ENCODE assay signal across 20 cellular contexts in the genomic region with DNA sequence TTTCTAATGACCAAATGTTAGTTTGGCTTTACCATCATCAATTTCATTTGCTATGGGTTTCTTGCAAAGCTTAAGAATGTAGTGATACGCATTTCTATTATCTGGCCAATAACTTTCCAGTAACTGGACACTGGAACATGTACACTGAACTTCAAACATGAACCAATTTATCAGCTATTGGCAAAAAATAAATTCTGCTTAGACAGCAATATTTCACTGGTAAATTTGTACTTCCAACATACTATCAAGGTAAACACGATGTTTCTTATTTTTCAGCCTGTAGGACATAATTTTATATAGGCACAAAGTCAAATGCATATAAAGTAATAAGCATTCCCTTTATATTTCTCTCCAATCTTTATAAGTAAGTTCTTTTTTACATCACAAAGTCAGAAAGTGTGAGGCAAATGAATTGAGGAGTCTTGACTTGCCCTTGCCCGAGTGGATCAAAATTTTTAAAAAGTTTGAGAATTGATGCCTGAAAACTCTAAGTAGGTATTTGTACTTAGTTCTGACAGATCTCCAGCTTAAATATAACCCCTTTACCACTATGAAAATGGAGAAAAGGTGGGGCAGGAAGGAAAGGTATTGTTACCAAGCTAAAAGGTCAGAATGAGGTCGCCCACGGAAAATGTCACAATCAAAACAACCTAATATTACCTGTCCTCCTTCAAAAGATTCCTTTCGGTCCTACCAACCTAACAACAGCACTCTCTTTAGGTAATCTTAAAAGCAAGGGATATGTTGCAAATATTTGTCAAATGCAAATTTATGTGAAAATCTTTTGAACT. TPM values are rescaled to one million over a fixed set of nuclear protein-coding genes. Genes with fewer than 3 reads are reported as not detected.
DNase-seq lines count a peak whose midpoint lies in the region; ATAC-seq lines count a peak whose summit lies in the region.
"Had no signal": no experiment of that assay in that cellular context is flagged by ENCODE, and none has a peak within 500 bp of the region (broad histone marks: within the 10 kb centered on the region; RNA-seq: fewer than 3 reads in every experiment).

No MANE protein-coding gene starts in this region.

- H3K9me3 ChIP-seq in CD8-positive, alpha-beta memory T cell (ENCODE audit: low read length) = no peaks in the 10 kb centered on the region
- H3K9me3 ChIP-seq in mesenchymal stem cell (ENCODE audit: control insufficient read depth, low read length) = no peaks in the 10 kb centered on the region
- H3K9me3 ChIP-seq: BE2C, heart right ventricle, mucosa of descending colon, SK-N-SH had no signal

- H2BK5ac ChIP-seq in mesenchymal stem cell (ENCODE audit: low read depth, low read length, poor library complexity, severe bottlenecking) = no peak overlapping the region

- peaks cover 44% of the 10 kb centered on the region for H3K36me3 ChIP-seq in CD8-positive, alpha-beta memory T cell (ENCODE audit: insufficient read depth, low read length)
- peaks cover 22 to 81% of the 10 kb centered on the region in 2 experiments for H3K36me3 ChIP-seq in mesenchymal stem cell (ENCODE audit: control insufficient read depth in 1 of 2, insufficient read depth in 2 of 2, low read depth in 1 of 2, low read length in 2 of 2)

- H3K27me3 Mint-ChIP-seq in activated CD4-positive, alpha-beta T cell treated with anti-CD3 and anti-CD28 coated beads, Interleukin-2, amount 10 ng/mL, durations not matched to agents 24 days and 14 days = no peaks in the 10 kb centered on the region
- no peaks in the 10 kb centered on the region for H3K27me3 Mint-ChIP-seq in CD8-positive, alpha-beta memory T cell
- no peaks in the 10 kb centered on the region for H3K27me3 Mint-ChIP-seq in activated T-helper 17 cell treated with anti-CD3 and anti-CD28 coated beads, Interleukin-2, amount 50 U/mL, for 72 hours
- H3K27me3 Mint-ChIP-seq: brain had no signal

- intact Hi-C loops in activated CD4-positive, alpha-beta T cell treated with anti-CD3 and anti-CD28 coated beads, Interleukin-2, amount 10 ng/mL, durations not matched to agents 24 days and 14 days (cut with micrococcal nuclease) = no loop called here

- peaks cover 15% of the 10 kb centered on the region for H3K4me1 Mint-ChIP-seq in activated CD4-positive, alpha-beta T cell treated with anti-CD3 and anti-CD28 coated beads, Interleukin-2, amount 10 ng/mL, durations not matched to agents 24 days and 14 days
- peaks cover 37 to 58% (median 43%) of the 10 kb centered on the region in 3 donors for H3K4me1 Mint-ChIP-seq in CD8-positive, alpha-beta memory T cell
- peaks cover 25% of the 10 kb centered on the region for H3K4me1 Mint-ChIP-seq in activated T-helper 17 cell treated with anti-CD3 and anti-CD28 coated beads, Interleukin-2, amount 50 U/mL, for 72 hours
- H3K4me1 Mint-ChIP-seq: brain had no signal

- no peak overlapping the region for H4K8ac ChIP-seq in mesenchymal stem cell (ENCODE audit: low read length)

- H3K27ac ChIP-seq in CD8-positive, alpha-beta memory T cell (ENCODE audit: low read depth, low read length) = no peak overlapping the region
- peak overlapping the region; percentile 17 for H3K27ac ChIP-seq in mesenchymal stem cell (ENCODE audit: low read length, poor library complexity, severe bottlenecking)

- no peaks in the 10 kb centered on the region for H3K27me3 ChIP-seq in CD8-positive, alpha-beta memory T cell (ENCODE audit: insufficient read depth, low read length, poor library complexity, severe bottlenecking)
- no peaks in the 10 kb centered on the region for H3K27me3 ChIP-seq in mesenchymal stem cell (ENCODE audit: control insufficient read depth in 1 of 2, insufficient read depth in 1 of 2, low read length in 2 of 2)
- H3K27me3 ChIP-seq: BE2C, heart right ventricle had no signal

- no peak overlapping the region for H3K4me2 ChIP-seq in mesenchymal stem cell (ENCODE audit: low read length, poor library complexity, severe bottlenecking)
- H3K4me2 ChIP-seq: SK-N-SH had no signal

- H3K4me3 Mint-ChIP-seq in activated CD4-positive, alpha-beta T cell treated with anti-CD3 and anti-CD28 coated beads, Interleukin-2, amount 10 ng/mL, durations not matched to agents 24 days and 14 days = no peak overlapping the region
- H3K4me3 Mint-ChIP-seq in CD8-positive, alpha-beta memory T cell = peak overlapping the region in 5 of 7 donors; percentile 7 to 69 (median 43)
- H3K4me3 Mint-ChIP-seq in activated T-helper 17 cell treated with anti-CD3 and anti-CD28 coated beads, Interleukin-2, amount 50 U/mL, for 72 hours = peak overlapping the region; percentile 58
- H3K4me3 Mint-ChIP-seq: brain, HFFc6 had no signal

- no peak overlapping the region for H3K4ac ChIP-seq in mesenchymal stem cell (ENCODE audit: low read depth in 1 of 2, low read length in 2 of 2)

- no peak overlapping the region for H3K18ac ChIP-seq in mesenchymal stem cell (ENCODE audit: low read depth in 1 of 2, low read length in 2 of 2)

- no peak overlapping the region for H3K9ac ChIP-seq in mesenchymal stem cell (ENCODE audit: low read length)
- H3K9ac ChIP-seq: SK-N-SH had no signal

- 100% methylated on average over 1 of the region's 6 CpGs for WGBS in mesenchymal stem cell

- no peak overlapping the region for H2AK5ac ChIP-seq in mesenchymal stem cell (ENCODE audit: low read length, severe bottlenecking)

- no peak overlapping the region for H4K91ac ChIP-seq in mesenchymal stem cell (ENCODE audit: low read length)

- H3K23ac ChIP-seq in mesenchymal stem cell (ENCODE audit: low read length in 2 of 2) = no peak overlapping the region

- H3K27ac Mint-ChIP-seq in activated CD4-positive, alpha-beta T cell treated with anti-CD3 and anti-CD28 coated beads, Interleukin-2, amount 10 ng/mL, durations not matched to agents 24 days and 14 days = peak overlapping the region; percentile 4
- peak overlapping the region; percentile 40 to 87 (median 69) for H3K27ac Mint-ChIP-seq in CD8-positive, alpha-beta memory T cell
- H3K27ac Mint-ChIP-seq in activated T-helper 17 cell treated with anti-CD3 and anti-CD28 coated beads, Interleukin-2, amount 50 U/mL, for 72 hours = peak overlapping the region; percentile 88
- H3K27ac Mint-ChIP-seq: HFFc6 had no signal

- H2BK15ac ChIP-seq in mesenchymal stem cell (ENCODE audit: low read depth, poor library complexity, severe bottlenecking) = no peak overlapping the region

- H3K4me1 ChIP-seq in CD8-positive, alpha-beta memory T cell (ENCODE audit: insufficient read depth, low read length) = peaks cover 37% of the 10 kb centered on the region
- H3K4me1 ChIP-seq in mesenchymal stem cell (ENCODE audit: control insufficient read depth, insufficient read depth, low read depth, low read length) = peaks cover 9% of the 10 kb centered on the region
- H3K4me1 ChIP-seq: BE2C had no signal

- no peak overlapping the region for H2BK120ac ChIP-seq in mesenchymal stem cell (ENCODE audit: low read depth, low read length)

- peak; percentile 52 for ATAC-seq in activated T-helper 17 cell treated with anti-CD3 and anti-CD28 coated beads, Interleukin-2, amount 50 U/mL, for 72 hours (replicated peaks)
- no peak for ATAC-seq in GM21528 (IDR thresholded peaks at IDR 0.05; ENCODE audit: low FRiP score, unreplicated experiment)

- no peak overlapping the region for H2BK12ac ChIP-seq in mesenchymal stem cell (ENCODE audit: low read length in 2 of 2)

- no peak overlapping the region for H3K4me3 ChIP-seq in CD8-positive, alpha-beta memory T cell (ENCODE audit: low read length)
- H3K4me3 ChIP-seq in mesenchymal stem cell (ENCODE audit: insufficient read depth in 1 of 2, low read depth in 1 of 2, low read length in 2 of 2) = no peak overlapping the region
- H3K4me3 ChIP-seq: coronary artery, heart right ventricle, mucosa of descending colon had no signal

- no peaks in the 10 kb centered on the region for H3K9me3 Mint-ChIP-seq in activated CD4-positive, alpha-beta T cell treated with anti-CD3 and anti-CD28 coated beads, Interleukin-2, amount 10 ng/mL, durations not matched to agents 24 days and 14 days
- H3K9me3 Mint-ChIP-seq in CD8-positive, alpha-beta memory T cell = no peaks in the 10 kb centered on the region
- no peaks in the 10 kb centered on the region for H3K9me3 Mint-ChIP-seq in activated T-helper 17 cell treated with anti-CD3 and anti-CD28 coated beads, Interleukin-2, amount 50 U/mL, for 72 hours
- H3K9me3 Mint-ChIP-seq: brain, HFFc6 had no signal

- DNase-seq in activated CD4-positive, alpha-beta T cell treated with anti-CD3 and anti-CD28 coated beads, Interleukin-2, amount 10 ng/mL, durations not matched to agents 24 days and 14 days = no peak
- no peak for DNase-seq in activated CD4-positive, alpha-beta T cell treated with anti-CD3 and anti-CD28 coated beads, Interleukin-2, amount 50 U/mL, for 1 hour
- DNase-seq in CD8-positive, alpha-beta memory T cell = no peak
- DNase-seq in mesenchymal stem cell = no peak
- DNase-seq in glomerular visceral epithelial cell (ENCODE audit: extremely low spot score) = no peak
- DNase-seq in NOMO-1 (lab: John Stamatoyannopoulos, UW; ENCODE audit: unreplicated experiment in 2 of 2) = no peak
- DNase-seq: 8988T; activated CD8-positive, alpha-beta memory T cell treated with anti-CD3 and anti-CD28 coated beads, Interleukin-2, amount 50 U/mL, for 48 hours; BE2C; heart right ventricle; HFFc6; left ventricle myocardium superior; mucosa of descending colon; NCI-H1105 treated with DMSO at 0.1 percent for 48 hours; RPMI8226; SK-N-SH had no signal

- POLR2A ChIA-PET in CD8-positive, alpha-beta memory T cell (lab: Charles Lee) = interaction anchor here (0.8 to 2.0 kb wide), 2 partner anchors 27 to 40 kb away, joined by 3 to 4 read pairs; no protein-coding TSS in a partner anchor

- H3K14ac ChIP-seq in mesenchymal stem cell (ENCODE audit: low read length in 2 of 2) = no peak overlapping the region

- no peak overlapping the region for H2AFZ ChIP-seq in mesenchymal stem cell (ENCODE audit: low read depth, low read length)

- peaks cover 8% of the 10 kb centered on the region for H3K79me1 ChIP-seq in mesenchymal stem cell (replicated peaks; ENCODE audit: low read length, poor library complexity, severe bottlenecking)

- H3K36me3 Mint-ChIP-seq in activated CD4-positive, alpha-beta T cell treated with anti-CD3 and anti-CD28 coated beads, Interleukin-2, amount 10 ng/mL, durations not matched to agents 24 days and 14 days (ENCODE audit: low read depth) = peaks cover 49% of the 10 kb centered on the region
- peaks cover 11 to 97% (median 28%) of the 10 kb centered on the region in 3 donors for H3K36me3 Mint-ChIP-seq in CD8-positive, alpha-beta memory T cell
- H3K36me3 Mint-ChIP-seq in activated T-helper 17 cell treated with anti-CD3 and anti-CD28 coated beads, Interleukin-2, amount 50 U/mL, for 72 hours (ENCODE audit: low read depth) = peaks cover 61% of the 10 kb centered on the region

- CTCF ChIA-PET in CD8-positive, alpha-beta memory T cell (lab: Charles Lee) = no interaction called here

RNA-seq across cellular contexts. Expression of a gene that starts 41.3 kb away (rescaled TPM):
- total RNA-seq in activated CD4-positive, alpha-beta T cell treated with anti-CD3 and anti-CD28 coated beads, Interleukin-2, amount 10 ng/mL, durations not matched to agents 24 days and 14 days = 20.7 and 21.5 TPM in 2 replicates
- 10 to 100 TPM; 44.9 to 47.6 TPM for total RNA-seq in CD8-positive, alpha-beta memory T cell
- polyA plus RNA-seq in CD8-positive, alpha-beta memory T cell = 110 TPM
- 10 to 100 TPM; 24.4 to 34.3 TPM for total RNA-seq in activated T-helper 17 cell treated with anti-CD3 and anti-CD28 coated beads, Interleukin-2, amount 50 U/mL, for 72 hours
- 22.1 TPM for polyA plus RNA-seq in mesenchymal stem cell (2013, experiment 1 of 2)
- polyA plus RNA-seq in mesenchymal stem cell (2013, experiment 2 of 2) = 21.5 TPM

Comparison
In these comparisons a context has a peak if more than half of its experiments do, and no peak if none do; other contexts are left out.
1. H3K27ac Mint-ChIP-seq: peak in every context shown above with its lines; median percentile 88 in activated T-helper 17 cell treated with anti-CD3 and anti-CD28 coated beads, Interleukin-2, amount 50 U/mL, for 72 hours; 69 in CD8-positive, alpha-beta memory T cell; 4 in activated CD4-positive, alpha-beta T cell treated with anti-CD3 and anti-CD28 coated beads, Interleukin-2, amount 10 ng/mL, durations not matched to agents 24 days and 14 days.